8 cellular contexts compared by ENCODE assay signal in the genomic region with DNA sequence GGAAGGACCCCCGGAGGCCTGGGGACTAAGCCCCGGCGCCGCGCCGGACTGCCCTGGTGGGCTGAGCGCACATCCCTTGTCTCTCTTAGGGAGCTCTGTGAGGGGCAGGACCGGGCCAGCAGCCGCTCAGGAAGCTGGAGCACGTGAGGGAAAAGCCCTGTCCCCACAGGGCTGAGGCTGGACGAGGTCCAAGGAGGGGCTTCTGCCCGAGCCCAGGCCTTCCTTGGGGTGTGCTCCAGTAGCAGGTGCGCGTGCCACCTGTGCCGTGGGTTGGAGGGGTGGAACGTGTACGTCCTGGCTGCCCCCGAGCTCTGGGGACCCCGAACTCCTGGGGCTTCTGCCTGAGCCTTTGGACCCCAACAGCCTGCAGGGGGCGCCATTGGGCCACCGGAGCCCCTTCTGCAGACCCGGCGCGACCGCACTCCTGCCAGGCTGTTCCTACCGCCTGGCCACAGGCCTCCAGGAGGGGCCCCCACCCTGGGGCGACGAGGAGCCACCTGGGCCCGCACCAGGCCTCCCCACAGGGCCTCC. TPM values are rescaled to one million over a fixed set of nuclear protein-coding genes. Genes with fewer than 3 reads are reported as not detected.
DNase-seq lines count a peak whose midpoint lies in the region; ATAC-seq, FAIRE-seq and TF ChIP-seq lines count a peak whose summit lies in the region.

No MANE protein-coding gene starts in this region.

- no peak overlapping the region for H3K4me3 Mint-ChIP-seq in activated B cell treated with CpG ODN at 0.5 μM for 24 hours

- H3K9me3 Mint-ChIP-seq in activated B cell treated with CpG ODN at 0.5 μM for 24 hours, result no peaks in the 10 kb centered on the region

- peak overlapping the region; percentile 66 for H3K4me2 ChIP-seq in A549

- POLR2A ChIA-PET in A549 (lab: Yijun Ruan, JAX), result interaction anchor here (0.8 kb wide), 1 partner anchor 122 kb away, joined by 3 read pairs; the partner anchor contains the start of gene NSD2
- POLR2A ChIA-PET in activated B cell treated with CpG ODN at 0.5 μM for 24 hours (lab: Charles Lee), result no interaction called here

- CTCF ChIA-PET in A549 (lab: Yijun Ruan, JAX), result interaction anchor here (0.8 to 13.8 kb wide), 27 partner anchors 8 to 162 kb away, joined by 3 to 227 read pairs (median 6); partner anchors contain the start of gene FGFR3
- CTCF ChIA-PET in activated B cell treated with CpG ODN at 0.5 μM for 24 hours (lab: Charles Lee), result interaction anchor here (0.8 to 5.3 kb wide), 13 partner anchors 16 to 164 kb away, joined by 3 to 87 read pairs (median 4); no protein-coding TSS in a partner anchor

- intact Hi-C loops in activated B cell treated with CpG ODN at 0.5 μM for 24 hours (cut with micrococcal nuclease), result loop anchor here (1.0 kb wide), 1 partner anchor 62 kb away; no protein-coding TSS in a partner anchor
- intact Hi-C loops in breast epithelium (cut with DNase I; ENCODE audit: low total_unique reads), result loop anchor here (5.0 kb wide), 1 partner anchor 64 kb away; no protein-coding TSS in a partner anchor

- peaks cover 10% of the 10 kb centered on the region for H3K36me3 Mint-ChIP-seq in activated B cell treated with CpG ODN at 0.5 μM for 24 hours (ENCODE audit: low read depth)

- H3K27ac Mint-ChIP-seq in activated B cell treated with CpG ODN at 0.5 μM for 24 hours, result no peak overlapping the region

- peak; percentile 81 to 87 for TF ChIP-seq RAD21 in A549 (conservative IDR thresholded peaks at IDR 0.05 in 1 of 2, IDR thresholded peaks at IDR 0.05 in 1 of 2)

- TF ChIP-seq EP300 in A549 (IDR thresholded peaks at IDR 0.05), result no peak

- no peak overlapping the region for H3K4me3 ChIP-seq in A549
- no peak overlapping the region for H3K4me3 ChIP-seq in breast epithelium

- H3K27me3 Mint-ChIP-seq in activated B cell treated with CpG ODN at 0.5 μM for 24 hours, result no peaks in the 10 kb centered on the region

- peak; percentile 33 to 77; a peak in 5 of 6 replicates for ATAC-seq in A549
- peak; percentile 37 for ATAC-seq in GM18505 (IDR thresholded peaks at IDR 0.05; ENCODE audit: unreplicated experiment)
- peak; percentile 60 for ATAC-seq in activated B cell treated with CpG ODN at 0.5 μM for 24 hours (ENCODE audit: low read depth)
- no peak for ATAC-seq in HG03565 (IDR thresholded peaks at IDR 0.05; ENCODE audit: unreplicated experiment)

- 0% methylated on average over 5 of the region's 29 CpGs for WGBS in A549 (ENCODE audit: missing lambda C conversion rate)

- no peaks in the 10 kb centered on the region for H3K36me3 ChIP-seq in breast epithelium

- H3K9me3 ChIP-seq in A549, result no peaks in the 10 kb centered on the region
- no peaks in the 10 kb centered on the region for H3K9me3 ChIP-seq in breast epithelium

- H3K27me3 ChIP-seq in breast epithelium, result no peaks in the 10 kb centered on the region

- H3K27ac ChIP-seq in A549, result peak overlapping the region; percentile 33 to 75; a peak in 2 of 6 replicates
- H3K27ac ChIP-seq in breast epithelium, result no peak overlapping the region

- H3K4me1 Mint-ChIP-seq in activated B cell treated with CpG ODN at 0.5 μM for 24 hours, result peaks cover 4% of the 10 kb centered on the region

- TF ChIP-seq POLR2A in A549 (IDR thresholded peaks at IDR 0.05; ENCODE audit: low read length) (no peak), GM18505 (IDR thresholded peaks at IDR 0.05; ENCODE audit: borderline replicate concordance, extremely low read depth, insufficient read depth, insufficient read length) (no peak), breast epithelium (IDR thresholded peaks at IDR 0.05) (no peak)

- DNase-seq in A549 (ENCODE audit: low read depth in 1 of 2, low spot score in 1 of 2) (peak; percentile 71 to 78), NCI-H2171 (lab: John Stamatoyannopoulos, UW) (peak; percentile 48), activated B cell treated with CpG ODN at 0.5 μM for 24 hours (peak; percentile 74), breast epithelium (ENCODE audit: low spot score in 2 of 2) (peak in 1 of 2 donors; percentile 72), kidney glomerular epithelial cell (lab: John Stamatoyannopoulos, UW) (peak; percentile 51)
- peak; percentile 83 to 93 for DNase-seq in stimulated activated CD4-positive, alpha-beta T cell treated with anti-CD3 and anti-CD28 coated beads, Interleukin-4, amount 100 ng/mL, for 48 hours (ENCODE audit: low read depth in 2 of 2)

- H3K4me1 ChIP-seq in A549, result peaks cover 12% of the 10 kb centered on the region
- no peaks in the 10 kb centered on the region for H3K4me1 ChIP-seq in breast epithelium

- TF ChIP-seq CTCF in A549 (IDR thresholded peaks at IDR 0.05) (peak; percentile 70), activated B cell treated with CpG ODN at 0.5 μM for 24 hours (IDR thresholded peaks at IDR 0.05) (peak; percentile 15), breast epithelium (IDR thresholded peaks at IDR 0.05) (peak; percentile 46 to 61 (median 55))

- FAIRE-seq in A549 (lab: Jason Lieb, UNC), result no peak

TF ChIP-seq in A549, 52 proteins besides CTCF, POLR2A, EP300 and RAD21:
- TF ChIP-seq SMC3 (IDR thresholded peaks at IDR 0.05) (peak; percentile 87), SREBF2 (IDR thresholded peaks at IDR 0.05) (no peak), ZFP36 (IDR thresholded peaks at IDR 0.05; ENCODE audit: borderline replicate concordance, partially characterized antibody) (no peak)
- TF ChIP-seq, protein P1, sequence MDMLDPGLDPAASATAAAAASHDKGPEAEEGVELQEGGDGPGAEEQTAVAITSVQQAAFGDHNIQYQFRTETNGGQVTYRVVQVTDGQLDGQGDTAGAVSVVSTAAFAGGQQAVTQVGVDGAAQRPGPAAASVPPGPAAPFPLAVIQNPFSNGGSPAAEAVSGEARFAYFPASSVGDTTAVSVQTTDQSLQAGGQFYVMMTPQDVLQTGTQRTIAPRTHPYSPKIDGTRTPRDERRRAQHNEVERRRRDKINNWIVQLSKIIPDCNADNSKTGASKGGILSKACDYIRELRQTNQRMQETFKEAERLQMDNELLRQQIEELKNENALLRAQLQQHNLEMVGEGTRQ (IDR thresholded peaks at IDR 0.05), result peak; percentile 43; the same call in 1 of the 2 replicates

RNA-seq across cellular contexts. Expression of gene TACC3, which starts 27.2 kb away (rescaled TPM):
- polyA plus RNA-seq in A549 (2011; rRNA removed) (25.9 and 31.4 TPM in 2 replicates), A549 (2017; fragmentation: RNase III; extraction: RNeasy Plus Mini Kit Qiagen cat#74134 plus additional on column Dnase treatment) (67.3 to 77.2 TPM (median 70.6 TPM) in 3 replicates)
- 75.8 and 76.6 TPM in 2 replicates for polyA plus RNA-seq in A549 (2012; cell fraction: cytosol; rRNA removed)
- polyA plus RNA-seq in A549 (2012; cell fraction: nucleus; rRNA removed), result 168 and 176 TPM in 2 replicates
- polyA minus RNA-seq in A549 (2011; rRNA and poly(A)+ RNA removed), result 17.1 and 23.8 TPM in 2 replicates
- total RNA-seq in activated B cell treated with CpG ODN at 0.5 μM for 24 hours (16.1 and 20.5 TPM in 2 replicates), breast epithelium (1 to 10 TPM; 4.1 to 7.8 (median 4.9) TPM)

RNA-seq across cellular contexts. Expression of gene TMEM129, which starts 27.4 kb away (rescaled TPM):
- polyA plus RNA-seq in A549 (2011; rRNA removed) (12.7 and 15.5 TPM in 2 replicates), A549 (2017; fragmentation: RNase III; extraction: RNeasy Plus Mini Kit Qiagen cat#74134 plus additional on column Dnase treatment) (15.0 to 20.5 TPM (median 20.4 TPM) in 3 replicates)
- polyA plus RNA-seq in A549 (2012; cell fraction: cytosol; rRNA removed), result 21.6 and 36.9 TPM in 2 replicates
- polyA plus RNA-seq in A549 (2012; cell fraction: nucleus; rRNA removed), result 39.4 and 63.8 TPM in 2 replicates
- polyA minus RNA-seq in A549 (2011; rRNA and poly(A)+ RNA removed), result 8.1 and 15.3 TPM in 2 replicates
- total RNA-seq in activated B cell treated with CpG ODN at 0.5 μM for 24 hours (23.6 and 23.7 TPM in 2 replicates), breast epithelium (10 to 100 TPM; 40.5 to 47.3 (median 41.6) TPM)

RNA-seq across cellular contexts. Expression of gene SLBP, which starts 36.4 kb away (rescaled TPM):
- polyA plus RNA-seq in A549 (2011; rRNA removed) (66.7 and 89.9 TPM in 2 replicates), A549 (2017; fragmentation: RNase III; extraction: RNeasy Plus Mini Kit Qiagen cat#74134 plus additional on column Dnase treatment) (80.5 to 88.6 TPM (median 84.6 TPM) in 3 replicates)
- 50.6 and 56.4 TPM in 2 replicates for polyA plus RNA-seq in A549 (2012; cell fraction: cytosol; rRNA removed)
- polyA plus RNA-seq in A549 (2012; cell fraction: nucleus; rRNA removed), result 31.6 and 38.1 TPM in 2 replicates
- 14.0 and 18.2 TPM in 2 replicates for polyA minus RNA-seq in A549 (2011; rRNA and poly(A)+ RNA removed)
- total RNA-seq in activated B cell treated with CpG ODN at 0.5 μM for 24 hours (34.0 and 37.8 TPM in 2 replicates), breast epithelium (10 to 100 TPM; 45.1 to 52.0 (median 45.6) TPM)

RNA-seq across cellular contexts. Expression of gene FGFR3, which starts 44.6 kb away (rescaled TPM):
- polyA plus RNA-seq in A549 (2011; rRNA removed) (1.6 and 1.9 TPM in 2 replicates), A549 (2017; fragmentation: RNase III; extraction: RNeasy Plus Mini Kit Qiagen cat#74134 plus additional on column Dnase treatment) (3.8 to 4.8 TPM (median 3.9 TPM) in 3 replicates)
- polyA plus RNA-seq in A549 (2012; cell fraction: cytosol; rRNA removed), result 4.4 and 7.0 TPM in 2 replicates
- polyA plus RNA-seq in A549 (2012; cell fraction: nucleus; rRNA removed), result 25.1 and 29.5 TPM in 2 replicates
- polyA minus RNA-seq in A549 (2011; rRNA and poly(A)+ RNA removed), result 1.4 and 1.5 TPM in 2 replicates
- total RNA-seq in activated B cell treated with CpG ODN at 0.5 μM for 24 hours (0.10 and 0.40 TPM in 2 replicates), breast epithelium (1 to 10 TPM in 2 of 3 donors, under 1 TPM in 1; 0.80 to 3.5 (median 2.0) TPM)

Comparison
In these comparisons a context has a peak if more than half of its experiments do, and no peak if none do; other contexts are left out.
1. H3K27ac ChIP-seq: peak in A549 (2 of 2); none in breast epithelium (0 of 2).
2. CTCF ChIP-seq: peak in every context shown above with its lines; median percentile 70 in A549; 55 in breast epithelium; 15 in activated B cell treated with CpG ODN at 0.5 μM for 24 hours.